1 cellular context compared by ENCODE assay signal in the genomic region with DNA sequence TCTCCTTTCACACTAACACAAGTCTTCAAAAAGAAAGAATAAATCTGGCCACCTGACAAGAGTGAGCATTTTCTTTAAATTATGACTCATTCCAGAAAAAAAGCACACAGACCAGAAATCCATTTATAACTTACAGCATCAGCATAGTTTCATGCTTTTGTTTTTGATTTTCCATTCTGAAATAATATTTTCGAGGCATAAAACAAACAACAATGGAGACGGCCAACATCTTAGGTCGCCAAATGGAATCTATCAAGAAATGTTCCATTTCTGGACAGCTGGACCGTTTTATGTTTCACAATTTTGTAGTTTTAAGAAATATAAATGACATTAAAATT.
TF ChIP-seq lines count a peak whose summit lies in the region.

No MANE protein-coding gene starts in this region.

TF ChIP-seq in GM12878, 131 proteins besides CTCF, POLR2A, EP300 and RAD21 (continued from another document):
- TF ChIP-seq, protein P1, sequence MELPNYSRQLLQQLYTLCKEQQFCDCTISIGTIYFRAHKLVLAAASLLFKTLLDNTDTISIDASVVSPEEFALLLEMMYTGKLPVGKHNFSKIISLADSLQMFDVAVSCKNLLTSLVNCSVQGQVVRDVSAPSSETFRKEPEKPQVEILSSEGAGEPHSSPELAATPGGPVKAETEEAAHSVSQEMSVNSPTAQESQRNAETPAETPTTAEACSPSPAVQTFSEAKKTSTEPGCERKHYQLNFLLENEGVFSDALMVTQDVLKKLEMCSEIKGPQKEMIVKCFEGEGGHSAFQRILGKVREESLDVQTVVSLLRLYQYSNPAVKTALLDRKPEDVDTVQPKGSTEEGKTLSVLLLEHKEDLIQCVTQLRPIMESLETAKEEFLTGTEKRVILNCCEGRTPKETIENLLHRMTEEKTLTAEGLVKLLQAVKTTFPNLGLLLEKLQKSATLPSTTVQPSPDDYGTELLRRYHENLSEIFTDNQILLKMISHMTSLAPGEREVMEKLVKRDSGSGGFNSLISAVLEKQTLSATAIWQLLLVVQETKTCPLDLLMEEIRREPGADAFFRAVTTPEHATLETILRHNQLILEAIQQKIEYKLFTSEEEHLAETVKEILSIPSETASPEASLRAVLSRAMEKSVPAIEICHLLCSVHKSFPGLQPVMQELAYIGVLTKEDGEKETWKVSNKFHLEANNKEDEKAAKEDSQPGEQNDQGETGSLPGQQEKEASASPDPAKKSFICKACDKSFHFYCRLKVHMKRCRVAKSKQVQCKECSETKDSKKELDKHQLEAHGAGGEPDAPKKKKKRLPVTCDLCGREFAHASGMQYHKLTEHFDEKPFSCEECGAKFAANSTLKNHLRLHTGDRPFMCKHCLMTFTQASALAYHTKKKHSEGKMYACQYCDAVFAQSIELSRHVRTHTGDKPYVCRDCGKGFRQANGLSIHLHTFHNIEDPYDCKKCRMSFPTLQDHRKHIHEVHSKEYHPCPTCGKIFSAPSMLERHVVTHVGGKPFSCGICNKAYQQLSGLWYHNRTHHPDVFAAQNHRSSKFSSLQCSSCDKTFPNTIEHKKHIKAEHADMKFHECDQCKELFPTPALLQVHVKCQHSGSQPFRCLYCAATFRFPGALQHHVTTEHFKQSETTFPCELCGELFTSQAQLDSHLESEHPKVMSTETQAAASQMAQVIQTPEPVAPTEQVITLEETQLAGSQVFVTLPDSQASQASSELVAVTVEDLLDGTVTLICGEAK (IDR thresholded peaks at IDR 0.05; ENCODE audit: borderline replicate concordance): no peak
- TF ChIP-seq DPF2 (IDR thresholded peaks at IDR 0.05): no peak
- TF ChIP-seq NR2C1 (IDR thresholded peaks at IDR 0.05): no peak
- TF ChIP-seq EGR1 (IDR thresholded peaks at IDR 0.05; ENCODE audit: borderline replicate concordance in 1 of 2, low read depth in 2 of 2, low read length in 2 of 2): no peak
- TF ChIP-seq CREM (IDR thresholded peaks at IDR 0.05; ENCODE audit: low read depth): peak; percentile 59; the same call in 1 of the 2 replicates
- no peak for TF ChIP-seq PAX8 (IDR thresholded peaks at IDR 0.05)
- TF ChIP-seq MEF2A (IDR thresholded peaks at IDR 0.05; ENCODE audit: insufficient read depth, low read depth, low read length): peak; percentile 91
- TF ChIP-seq SMC3 (IDR thresholded peaks at IDR 0.05; ENCODE audit: borderline replicate concordance, low read length): no peak
- TF ChIP-seq CHD1 (IDR thresholded peaks at IDR 0.05; ENCODE audit: low read depth, low read length): no peak
- TF ChIP-seq ESRRA (IDR thresholded peaks at IDR 0.05; ENCODE audit: low read length): no peak
- TF ChIP-seq, protein P2, sequence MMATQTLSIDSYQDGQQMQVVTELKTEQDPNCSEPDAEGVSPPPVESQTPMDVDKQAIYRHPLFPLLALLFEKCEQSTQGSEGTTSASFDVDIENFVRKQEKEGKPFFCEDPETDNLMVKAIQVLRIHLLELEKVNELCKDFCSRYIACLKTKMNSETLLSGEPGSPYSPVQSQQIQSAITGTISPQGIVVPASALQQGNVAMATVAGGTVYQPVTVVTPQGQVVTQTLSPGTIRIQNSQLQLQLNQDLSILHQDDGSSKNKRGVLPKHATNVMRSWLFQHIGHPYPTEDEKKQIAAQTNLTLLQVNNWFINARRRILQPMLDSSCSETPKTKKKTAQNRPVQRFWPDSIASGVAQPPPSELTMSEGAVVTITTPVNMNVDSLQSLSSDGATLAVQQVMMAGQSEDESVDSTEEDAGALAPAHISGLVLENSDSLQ (IDR thresholded peaks at IDR 0.05): no peak
- TF ChIP-seq TCF12 (IDR thresholded peaks at IDR 0.05; ENCODE audit: low read depth, low read length): no peak
- TF ChIP-seq MTA3 (IDR thresholded peaks at IDR 0.05; ENCODE audit: borderline replicate concordance, low read length): peak; percentile 65; the same call in 1 of the 2 replicates
- TF ChIP-seq FOXM1 (IDR thresholded peaks at IDR 0.05; ENCODE audit: low read depth, low read length): peak; percentile 76; the same call in 1 of the 2 replicates
- TF ChIP-seq FOS (IDR thresholded peaks at IDR 0.05; ENCODE audit: borderline replicate concordance, extremely low read depth, insufficient read length): no peak
- TF ChIP-seq IKZF2 (IDR thresholded peaks at IDR 0.05): no peak
- TF ChIP-seq SMAD5 (IDR thresholded peaks at IDR 0.05; ENCODE audit: low read depth): no peak
- TF ChIP-seq, protein P3, sequence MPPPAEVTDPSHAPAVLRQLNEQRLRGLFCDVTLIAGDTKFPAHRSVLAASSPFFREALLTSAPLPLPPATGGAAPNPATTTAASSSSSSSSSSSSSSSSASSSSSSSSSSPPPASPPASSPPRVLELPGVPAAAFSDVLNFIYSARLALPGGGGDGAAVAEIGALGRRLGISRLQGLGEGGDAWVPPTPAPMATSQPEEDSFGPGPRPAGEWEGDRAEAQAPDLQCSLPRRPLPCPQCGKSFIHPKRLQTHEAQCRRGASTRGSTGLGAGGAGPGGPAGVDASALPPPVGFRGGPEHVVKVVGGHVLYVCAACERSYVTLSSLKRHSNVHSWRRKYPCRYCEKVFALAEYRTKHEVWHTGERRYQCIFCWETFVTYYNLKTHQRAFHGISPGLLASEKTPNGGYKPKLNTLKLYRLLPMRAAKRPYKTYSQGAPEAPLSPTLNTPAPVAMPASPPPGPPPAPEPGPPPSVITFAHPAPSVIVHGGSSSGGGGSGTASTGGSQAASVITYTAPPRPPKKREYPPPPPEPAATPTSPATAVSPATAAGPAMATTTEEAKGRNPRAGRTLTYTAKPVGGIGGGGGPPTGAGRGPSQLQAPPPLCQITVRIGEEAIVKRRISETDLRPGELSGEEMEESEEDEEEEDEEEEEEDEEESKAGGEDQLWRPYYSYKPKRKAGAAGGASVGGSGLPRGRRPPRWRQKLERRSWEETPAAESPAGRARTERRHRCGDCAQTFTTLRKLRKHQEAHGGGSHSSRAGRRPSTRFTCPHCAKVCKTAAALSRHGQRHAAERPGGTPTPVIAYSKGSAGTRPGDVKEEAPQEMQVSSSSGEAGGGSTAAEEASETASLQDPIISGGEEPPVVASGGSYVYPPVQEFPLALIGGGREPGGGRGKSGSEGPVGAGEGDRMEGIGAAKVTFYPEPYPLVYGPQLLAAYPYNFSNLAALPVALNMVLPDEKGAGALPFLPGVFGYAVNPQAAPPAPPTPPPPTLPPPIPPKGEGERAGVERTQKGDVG (CRISPR knock-in tag; IDR thresholded peaks at IDR 0.05): no peak
- TF ChIP-seq MYC (IDR thresholded peaks at IDR 0.05; ENCODE audit: insufficient read depth, insufficient read length, insufficient replicate concordance, low read length, severe bottlenecking): no peak
- no peak for TF ChIP-seq CBFB (IDR thresholded peaks at IDR 0.05; ENCODE audit: low read depth)
- TF ChIP-seq, protein P4, sequence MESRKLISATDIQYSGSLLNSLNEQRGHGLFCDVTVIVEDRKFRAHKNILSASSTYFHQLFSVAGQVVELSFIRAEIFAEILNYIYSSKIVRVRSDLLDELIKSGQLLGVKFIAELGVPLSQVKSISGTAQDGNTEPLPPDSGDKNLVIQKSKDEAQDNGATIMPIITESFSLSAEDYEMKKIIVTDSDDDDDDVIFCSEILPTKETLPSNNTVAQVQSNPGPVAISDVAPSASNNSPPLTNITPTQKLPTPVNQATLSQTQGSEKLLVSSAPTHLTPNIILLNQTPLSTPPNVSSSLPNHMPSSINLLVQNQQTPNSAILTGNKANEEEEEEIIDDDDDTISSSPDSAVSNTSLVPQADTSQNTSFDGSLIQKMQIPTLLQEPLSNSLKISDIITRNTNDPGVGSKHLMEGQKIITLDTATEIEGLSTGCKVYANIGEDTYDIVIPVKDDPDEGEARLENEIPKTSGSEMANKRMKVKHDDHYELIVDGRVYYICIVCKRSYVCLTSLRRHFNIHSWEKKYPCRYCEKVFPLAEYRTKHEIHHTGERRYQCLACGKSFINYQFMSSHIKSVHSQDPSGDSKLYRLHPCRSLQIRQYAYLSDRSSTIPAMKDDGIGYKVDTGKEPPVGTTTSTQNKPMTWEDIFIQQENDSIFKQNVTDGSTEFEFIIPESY (IDR thresholded peaks at IDR 0.05): no peak
- TF ChIP-seq EED (IDR thresholded peaks at IDR 0.05; ENCODE audit: low read depth): no peak
- 0 out of 2 replicates have a peak, but pooled peaks have one; percentile 28 for TF ChIP-seq ZBED1 (IDR thresholded peaks at IDR 0.05; ENCODE audit: borderline replicate concordance)
- TF ChIP-seq ZSCAN29 (IDR thresholded peaks at IDR 0.05): no peak
- TF ChIP-seq, protein P5, sequence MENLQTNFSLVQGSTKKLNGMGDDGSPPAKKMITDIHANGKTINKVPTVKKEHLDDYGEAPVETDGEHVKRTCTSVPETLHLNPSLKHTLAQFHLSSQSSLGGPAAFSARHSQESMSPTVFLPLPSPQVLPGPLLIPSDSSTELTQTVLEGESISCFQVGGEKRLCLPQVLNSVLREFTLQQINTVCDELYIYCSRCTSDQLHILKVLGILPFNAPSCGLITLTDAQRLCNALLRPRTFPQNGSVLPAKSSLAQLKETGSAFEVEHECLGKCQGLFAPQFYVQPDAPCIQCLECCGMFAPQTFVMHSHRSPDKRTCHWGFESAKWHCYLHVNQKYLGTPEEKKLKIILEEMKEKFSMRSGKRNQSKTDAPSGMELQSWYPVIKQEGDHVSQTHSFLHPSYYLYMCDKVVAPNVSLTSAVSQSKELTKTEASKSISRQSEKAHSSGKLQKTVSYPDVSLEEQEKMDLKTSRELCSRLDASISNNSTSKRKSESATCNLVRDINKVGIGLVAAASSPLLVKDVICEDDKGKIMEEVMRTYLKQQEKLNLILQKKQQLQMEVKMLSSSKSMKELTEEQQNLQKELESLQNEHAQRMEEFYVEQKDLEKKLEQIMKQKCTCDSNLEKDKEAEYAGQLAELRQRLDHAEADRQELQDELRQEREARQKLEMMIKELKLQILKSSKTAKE (IDR thresholded peaks at IDR 0.05; ENCODE audit: low read depth, poor library complexity, severe bottlenecking): no peak
- TF ChIP-seq GABPA (IDR thresholded peaks at IDR 0.05; ENCODE audit: low read depth): 0 out of 2 replicates have a peak, but pooled peaks have one; percentile 19
- no peak for TF ChIP-seq YBX1 (IDR thresholded peaks at IDR 0.05)
- TF ChIP-seq, protein P6, sequence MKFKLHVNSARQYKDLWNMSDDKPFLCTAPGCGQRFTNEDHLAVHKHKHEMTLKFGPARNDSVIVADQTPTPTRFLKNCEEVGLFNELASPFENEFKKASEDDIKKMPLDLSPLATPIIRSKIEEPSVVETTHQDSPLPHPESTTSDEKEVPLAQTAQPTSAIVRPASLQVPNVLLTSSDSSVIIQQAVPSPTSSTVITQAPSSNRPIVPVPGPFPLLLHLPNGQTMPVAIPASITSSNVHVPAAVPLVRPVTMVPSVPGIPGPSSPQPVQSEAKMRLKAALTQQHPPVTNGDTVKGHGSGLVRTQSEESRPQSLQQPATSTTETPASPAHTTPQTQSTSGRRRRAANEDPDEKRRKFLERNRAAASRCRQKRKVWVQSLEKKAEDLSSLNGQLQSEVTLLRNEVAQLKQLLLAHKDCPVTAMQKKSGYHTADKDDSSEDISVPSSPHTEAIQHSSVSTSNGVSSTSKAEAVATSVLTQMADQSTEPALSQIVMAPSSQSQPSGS (IDR thresholded peaks at IDR 0.05; ENCODE audit: low read length): peak; percentile 53
- TF ChIP-seq, protein P7, sequence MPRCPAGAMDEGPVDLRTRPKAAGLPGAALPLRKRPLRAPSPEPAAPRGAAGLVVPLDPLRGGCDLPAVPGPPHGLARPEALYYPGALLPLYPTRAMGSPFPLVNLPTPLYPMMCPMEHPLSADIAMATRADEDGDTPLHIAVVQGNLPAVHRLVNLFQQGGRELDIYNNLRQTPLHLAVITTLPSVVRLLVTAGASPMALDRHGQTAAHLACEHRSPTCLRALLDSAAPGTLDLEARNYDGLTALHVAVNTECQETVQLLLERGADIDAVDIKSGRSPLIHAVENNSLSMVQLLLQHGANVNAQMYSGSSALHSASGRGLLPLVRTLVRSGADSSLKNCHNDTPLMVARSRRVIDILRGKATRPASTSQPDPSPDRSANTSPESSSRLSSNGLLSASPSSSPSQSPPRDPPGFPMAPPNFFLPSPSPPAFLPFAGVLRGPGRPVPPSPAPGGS (IDR thresholded peaks at IDR 0.05; ENCODE audit: borderline replicate concordance, insufficient read depth, low read depth, low read length, poor library complexity, severe bottlenecking): no peak
- peak; percentile 84 for TF ChIP-seq JUNB (IDR thresholded peaks at IDR 0.05)
- peak; percentile 58; the same call in 1 of the 2 replicates for TF ChIP-seq RUNX3 (IDR thresholded peaks at IDR 0.05; ENCODE audit: low read length)
- peak; percentile 81; the same call in 1 of the 2 replicates for TF ChIP-seq NFIC (IDR thresholded peaks at IDR 0.05; ENCODE audit: low read depth, low read length)
